In genomic region chr9:77038281-77039036, GRCh38 we compare ENCODE assay signal across 18 cellular contexts. TPM values are rescaled to one million over a fixed set of nuclear protein-coding genes. Genes with fewer than 3 reads are reported as not detected.
"Had no signal": no experiment of that assay in that cellular context is flagged by ENCODE, and none has a peak within 500 bp of the region (broad histone marks: within the 10 kb centered on the region; RNA-seq: fewer than 3 reads in every experiment).

No MANE protein-coding gene starts in this region.

- H3K4me1 ChIP-seq: lower lobe of right lung, pancreas, sigmoid colon, spleen, testis, upper lobe of right lung had no signal

- H3K9me3 ChIP-seq: lower lobe of right lung, pancreas, sigmoid colon, spleen, testis, upper lobe of right lung had no signal

- H3K4me3 ChIP-seq: hepatocyte, lower lobe of right lung, pancreas, sigmoid colon, spleen, testis, upper lobe of right lung had no signal

- H3K27me3 ChIP-seq: testis had no signal

- H3K4me3 Mint-ChIP-seq: activated T-helper 17 cell treated with anti-CD3 and anti-CD28 coated beads, Interleukin-2, amount 50 U/mL, for 72 hours; stimulated activated naive CD8-positive, alpha-beta T cell treated with anti-CD3 and anti-CD28 coated beads, Interleukin-15, Interleukin-2, amounts not matched to agents 100 ng/mL and 50 ng/mL, for 24 hours had no signal

- DNase-seq: activated CD4-positive, alpha-beta T cell treated with anti-CD3 and anti-CD28 coated beads, Interleukin-2, amount 50 U/mL, for 48 hours; activated naive CD4-positive, alpha-beta T cell treated with Interleukin-2 at 50 U/mL for 16 hours; left cardiac atrium; lower lobe of right lung; pancreas; sigmoid colon; spleen; testis; upper lobe of right lung had no signal

- ATAC-seq: activated T-helper 17 cell treated with anti-CD3 and anti-CD28 coated beads, Interleukin-2, amount 50 U/mL, for 72 hours; esophagus mucosa; left cardiac atrium; lower lobe of right lung; pancreas; upper lobe of right lung had no signal

- H3K4me1 Mint-ChIP-seq: activated T-helper 17 cell treated with anti-CD3 and anti-CD28 coated beads, Interleukin-2, amount 50 U/mL, for 72 hours had no signal

- H3K9me3 Mint-ChIP-seq: activated T-helper 17 cell treated with anti-CD3 and anti-CD28 coated beads, Interleukin-2, amount 50 U/mL, for 72 hours; stimulated activated naive CD8-positive, alpha-beta T cell treated with anti-CD3 and anti-CD28 coated beads, Interleukin-15, Interleukin-2, amounts not matched to agents 100 ng/mL and 50 ng/mL, for 24 hours had no signal

- H3K27ac Mint-ChIP-seq: activated T-helper 17 cell treated with anti-CD3 and anti-CD28 coated beads, Interleukin-2, amount 50 U/mL, for 72 hours; stimulated activated naive CD8-positive, alpha-beta T cell treated with anti-CD3 and anti-CD28 coated beads, Interleukin-15, Interleukin-2, amounts not matched to agents 100 ng/mL and 50 ng/mL, for 24 hours had no signal

- H3K36me3 ChIP-seq: lower lobe of right lung, pancreas, sigmoid colon, spleen, upper lobe of right lung had no signal

- H3K27ac ChIP-seq: hepatocyte, lower lobe of right lung, pancreas, sigmoid colon, spleen, testis, upper lobe of right lung had no signal

RNA-seq across cellular contexts. Expression of gene FOXB2, which starts 19.0 kb away (rescaled TPM):
- total RNA-seq: activated T-helper 17 cell treated with anti-CD3 and anti-CD28 coated beads, Interleukin-2, amount 50 U/mL, for 72 hours; astrocyte; bronchial epithelial cell; dermis microvascular lymphatic vessel endothelial cell; esophagus mucosa; hepatocyte; left cardiac atrium; lower lobe of right lung; myocyte; pancreas; sigmoid colon; spleen; T-helper 1 cell treated with Interleukin-12 subunit alpha and Interleukin-12 subunit beta and Interleukin-4 antibody, amounts not matched to agents 30 ng/mL and 1 ng/mL, for 36 hours; testis; upper lobe of right lung had no signal
- polyA plus RNA-seq: hepatocyte, pancreas, sigmoid colon, spleen had no signal
